In genomic region chr5:96248152-96248551, GRCh38 we compare ENCODE assay signal across 17 cellular contexts.
DNase-seq lines count a peak whose midpoint lies in the region; ATAC-seq, FAIRE-seq and TF ChIP-seq lines count a peak whose summit lies in the region.
"Had no signal": no experiment of that assay in that cellular context is flagged by ENCODE, and none has a peak within 500 bp of the region (broad histone marks: within the 10 kb centered on the region; RNA-seq: fewer than 3 reads in every experiment).

No MANE protein-coding gene starts in this region.

- H3K9me3 Mint-ChIP-seq in endodermal cell = no peaks in the 10 kb centered on the region
- no peaks in the 10 kb centered on the region for H3K9me3 Mint-ChIP-seq in HFFc6
- H3K9me3 Mint-ChIP-seq: CD4-positive, alpha-beta T cell; dendritic cell treated with granulocyte-macrophage colony-stimulating factor and Interleukin-4, amounts not matched to agents 40 ng/mL and 50 ng/mL, for 4 days had no signal

- FAIRE-seq in H54 (lab: Jason Lieb, UNC) = no peak

- no peak for TF ChIP-seq CTCF in endodermal cell (conservative IDR thresholded peaks at IDR 0.05)
- no peak for TF ChIP-seq CTCF in HFFc6 (IDR thresholded peaks at IDR 0.05)

- no peaks in the 10 kb centered on the region for H3K9me3 ChIP-seq in MG63
- no peaks in the 10 kb centered on the region for H3K9me3 ChIP-seq in endodermal cell (ENCODE audit: control insufficient read depth, low read length)
- no peaks in the 10 kb centered on the region for H3K9me3 ChIP-seq in right cardiac atrium (ENCODE audit: control insufficient read depth, low read length)
- H3K9me3 ChIP-seq: ovary had no signal

- peaks cover 7% of the 10 kb centered on the region for H3K4me1 ChIP-seq in endodermal cell (ENCODE audit: control insufficient read depth, insufficient read depth, low read length)
- peaks cover 2% of the 10 kb centered on the region for H3K4me1 ChIP-seq in right cardiac atrium (ENCODE audit: control insufficient read depth, insufficient read depth, low read length)

- WGBS in endodermal cell (ENCODE audit: insufficient coverage in 1 of 2, insufficient read length in 1 of 2), 2 experiments = 83 to 89% methylated on average over 3 of the region's 3 CpGs
- 40% methylated on average over 3 of the region's 3 CpGs for WGBS in right cardiac atrium

- no peak for TF ChIP-seq POLR2A in H54 (IDR thresholded peaks at IDR 0.05; ENCODE audit: low read depth, low read length)

- H3K27ac Mint-ChIP-seq in endodermal cell (no peak overlapping the region), HFFc6 (no peak overlapping the region; the same call in 1 of the 2 replicates)
- H3K27ac Mint-ChIP-seq: CD4-positive, alpha-beta T cell; dendritic cell treated with granulocyte-macrophage colony-stimulating factor and Interleukin-4, amounts not matched to agents 40 ng/mL and 50 ng/mL, for 4 days had no signal

- DNase-seq in MG63 (peak; percentile 65), endodermal cell (no peak), right cardiac atrium (peak; percentile 22 to 56 (median 42)), HFFc6 (no peak), 8988T (no peak), H54 (ENCODE audit: insufficient read length, low spot score) (no peak)
- DNase-seq in stimulated activated CD4-positive, alpha-beta T cell treated with anti-CD3 and anti-CD28 coated beads, Interleukin-2, amount 100 ng/mL, for 48 hours = no peak
- DNase-seq: activated CD4-positive, alpha-beta T cell treated with anti-CD3 and anti-CD28 coated beads, Interleukin-2, amount 50 U/mL, for 1 hour; activated naive CD4-positive, alpha-beta T cell treated with Interleukin-2 at 50 U/mL for 16 hours; CD4-positive, alpha-beta T cell; DND-41; NCI-H1105 treated with DMSO at 0.1 percent for 48 hours; NCI-H774; ovary had no signal

- H3K36me3 ChIP-seq in MG63 (peaks cover 20% of the 10 kb centered on the region), endodermal cell (ENCODE audit: control insufficient read depth, insufficient read depth, low read length) (no peaks in the 10 kb centered on the region)
- H3K36me3 ChIP-seq: ovary had no signal

- H3K27me3 ChIP-seq in MG63 (no peaks in the 10 kb centered on the region), endodermal cell (ENCODE audit: control insufficient read depth, insufficient read depth, low read length, poor library complexity, severe bottlenecking) (no peaks in the 10 kb centered on the region), right cardiac atrium (ENCODE audit: control insufficient read depth, insufficient read depth) (no peaks in the 10 kb centered on the region)
- H3K27me3 ChIP-seq: ovary had no signal

- H3K36me3 Mint-ChIP-seq in endodermal cell (ENCODE audit: low read depth) = no peaks in the 10 kb centered on the region
- peaks cover 4% of the 10 kb centered on the region; the same call in 1 of the 2 replicates for H3K36me3 Mint-ChIP-seq in HFFc6 (ENCODE audit: low read depth)

- H3K27me3 Mint-ChIP-seq in endodermal cell (ENCODE audit: insufficient read depth) (no peaks in the 10 kb centered on the region), HFFc6 (ENCODE audit: insufficient read depth) (no peaks in the 10 kb centered on the region)
- H3K27me3 Mint-ChIP-seq: dendritic cell treated with granulocyte-macrophage colony-stimulating factor and Interleukin-4, amounts not matched to agents 40 ng/mL and 50 ng/mL, for 4 days had no signal

- H3K27ac ChIP-seq in endodermal cell (ENCODE audit: low read depth, low read length) = peak overlapping the region; percentile 32
- peak overlapping the region; percentile 88 for H3K27ac ChIP-seq in right cardiac atrium (ENCODE audit: low read length)
- H3K27ac ChIP-seq in skin epidermis = peak overlapping the region in 20 of 21 experiments; percentile 10 to 78 (median 59)
- H3K27ac ChIP-seq: KMS-11, ovary had no signal

- H3K4me3 ChIP-seq in MG63 (no peak overlapping the region), endodermal cell (ENCODE audit: low read length) (no peak overlapping the region), right cardiac atrium (ENCODE audit: low read length) (no peak overlapping the region), skin epidermis (no peak overlapping the region)
- H3K4me3 ChIP-seq: ovary had no signal

- peaks cover 16% of the 10 kb centered on the region for H3K4me1 Mint-ChIP-seq in endodermal cell
- H3K4me1 Mint-ChIP-seq in HFFc6 (ENCODE audit: low read depth) = peaks cover 88% of the 10 kb centered on the region

- intact Hi-C loops in right cardiac atrium (cut with DNase I) = loop anchor here in 1 of 4 donors (10.0 kb wide), 1 partner anchor 87 kb away; no protein-coding TSS in a partner anchor

- H3K4me3 Mint-ChIP-seq in endodermal cell (no peak overlapping the region), HFFc6 (no peak overlapping the region)
- H3K4me3 Mint-ChIP-seq: CD4-positive, alpha-beta T cell; dendritic cell treated with granulocyte-macrophage colony-stimulating factor and Interleukin-4, amounts not matched to agents 40 ng/mL and 50 ng/mL, for 4 days had no signal

- H3K9ac ChIP-seq in endodermal cell (ENCODE audit: extremely low read depth, low read length, poor library complexity, severe bottlenecking) = no peak overlapping the region
- H3K9ac ChIP-seq: KMS-11 had no signal

- ATAC-seq in right cardiac atrium = peak; percentile 59 to 68

Comparison
In these comparisons a context has a peak if more than half of its experiments do, and no peak if none do; other contexts are left out.
1. DNase-seq: peak in MG63 (single experiment) and right cardiac atrium (3 of 3); none in endodermal cell (single experiment), HFFc6 (single experiment), 8988T (single experiment), H54 (single experiment) and stimulated activated CD4-positive, alpha-beta T cell treated with anti-CD3 and anti-CD28 coated beads, Interleukin-2, amount 100 ng/mL, for 48 hours (0 of 2).
2. H3K27ac ChIP-seq: peak in every context shown above with its lines; median percentile 88 in right cardiac atrium; 59 in skin epidermis; 32 in endodermal cell.